Comparison of ENCODE assay signal across 10 cellular contexts in the genomic region with DNA sequence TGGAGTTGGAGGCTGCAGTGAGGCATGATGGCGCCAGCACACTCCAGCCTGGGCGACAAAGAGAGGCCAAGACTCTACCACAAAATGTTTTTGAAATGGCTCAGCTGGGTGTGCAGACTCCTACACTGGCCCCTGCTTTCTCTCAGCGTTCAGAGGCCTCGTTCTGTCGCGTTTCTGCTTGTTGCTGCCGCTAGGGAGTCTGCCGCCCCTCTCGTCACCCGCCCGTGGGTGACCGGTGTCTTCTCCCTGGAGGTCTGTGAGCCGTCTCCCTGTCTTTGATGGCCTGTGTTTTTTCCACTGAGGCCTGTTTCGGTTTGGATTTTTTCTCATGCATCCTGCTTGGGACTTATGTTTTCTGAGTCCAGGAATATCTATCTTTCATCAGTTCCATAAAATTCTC. TPM values are rescaled to one million over a fixed set of nuclear protein-coding genes. Genes with fewer than 3 reads are reported as not detected.
"Had no signal": no experiment of that assay in that cellular context is flagged by ENCODE, and none has a peak within 500 bp of the region (broad histone marks: within the 10 kb centered on the region; RNA-seq: fewer than 3 reads in every experiment).

No MANE protein-coding gene starts in this region.

- DNase-seq: IMR-90, KBM-7, KG1 had no signal

- ATAC-seq: HepG2 had no signal

- H3K9ac ChIP-seq: KMS-11 had no signal

- H3K36me3 Mint-ChIP-seq: IgD-negative memory B cell had no signal

- H3K4me3 Mint-ChIP-seq: IgD-negative memory B cell had no signal

- FAIRE-seq: HepG2, HTR-8/SVneo had no signal

- H3K27ac ChIP-seq: HL-60, KMS-11 had no signal

- H3K27ac Mint-ChIP-seq: IgD-negative memory B cell had no signal

- H3K4me2 ChIP-seq: KMS-11 had no signal

- H3K4me1 Mint-ChIP-seq: IgD-negative memory B cell had no signal

- H3K9me3 Mint-ChIP-seq: IgD-negative memory B cell had no signal

RNA-seq across cellular contexts. Expression of a gene that starts 23.6 kb away (rescaled TPM):
- total RNA-seq: HepG2, HT-29, HT1080, IMR-90 had no signal
- polyA plus RNA-seq: HepG2, IgD-negative memory B cell, IMR-90 had no signal
